Comparison of ENCODE assay signal across 8 cellular contexts in the genomic region with DNA sequence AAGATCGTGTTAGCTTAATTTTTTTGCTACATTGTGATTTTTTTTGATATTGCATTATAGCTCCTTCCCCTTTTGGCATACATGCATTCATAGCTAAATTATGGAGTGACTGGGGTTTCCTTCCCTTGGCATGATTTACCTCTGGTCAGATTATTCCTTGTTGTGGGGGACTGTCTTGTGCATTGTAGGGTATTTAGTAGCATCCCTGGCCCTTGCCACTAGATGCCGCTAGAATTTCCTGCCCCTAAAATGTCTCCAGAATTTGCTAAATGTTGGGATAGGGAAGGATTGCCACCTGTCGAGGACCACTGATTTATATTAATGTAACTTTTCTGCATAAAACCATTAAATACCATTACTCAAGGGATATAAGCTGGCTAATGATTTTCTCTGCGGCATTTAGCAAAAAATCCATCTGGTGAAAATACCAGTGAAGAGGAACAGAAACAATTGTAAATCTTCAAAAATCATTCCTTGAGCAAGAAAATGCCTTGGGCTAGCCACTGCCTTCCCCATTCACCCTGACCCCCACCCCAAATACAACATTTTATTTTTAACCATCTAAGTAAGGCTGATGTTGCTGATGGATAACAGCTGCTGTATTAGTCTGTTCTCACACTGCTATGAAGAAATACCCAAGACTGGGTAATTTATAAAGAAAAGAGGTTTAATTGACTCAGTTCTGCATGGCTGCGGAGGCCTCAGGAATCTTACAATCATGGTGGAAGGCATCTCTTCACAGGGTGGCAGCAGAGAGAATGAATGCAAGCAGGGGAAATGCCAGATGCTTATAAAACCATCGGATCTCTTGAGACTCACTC.
A peak's percentile ranks its signal among the peaks of the same experiment; 100 is the strongest.
DNase-seq lines count a peak whose midpoint lies in the region; ATAC-seq and TF ChIP-seq lines count a peak whose summit lies in the region.

No MANE protein-coding gene starts in this region.

- DNase-seq in GM06990 (ENCODE audit: extremely low read depth, insufficient read length) (no peak), NCI-H526 treated with DMSO at 0.1 percent for 48 hours (lab: John Stamatoyannopoulos, UW) (peak; percentile 1), dermis microvascular lymphatic vessel endothelial cell (ENCODE audit: low read depth in 2 of 2) (peak; percentile 1 to 51), islet precursor cell (no peak)
- DNase-seq in activated T-helper 2 cell treated with anti-CD3 and anti-CD28 coated beads, Interferon-gamma antibody, Interleukin-2, Interleukin-4, amounts not matched to agents 10 μg/mL and 5 μg/mL and 100 μg/mL, durations not matched to agents 14 hours and 24 hours and 36 hours (ENCODE audit: low spot score), result no peak
- no peak for DNase-seq in activated naive CD4-positive, alpha-beta T cell treated with Interleukin-2 at 50 U/mL for 16 hours

- ATAC-seq in GM21723 (IDR thresholded peaks at IDR 0.05; ENCODE audit: unreplicated experiment), result no peak

- intact Hi-C loops in activated T-helper 2 cell treated with anti-CD3 and anti-CD28 coated beads, Interferon-gamma antibody, Interleukin-2, Interleukin-4, amounts not matched to agents 10 μg/mL and 5 μg/mL and 100 μg/mL, durations not matched to agents 14 hours and 24 hours and 36 hours (cut with micrococcal nuclease), result loop anchor here (10.0 kb wide), 1 partner anchor 945 kb away; no protein-coding TSS in a partner anchor

- no peaks in the 10 kb centered on the region for H3K27me3 ChIP-seq in GM06990 (replicated peaks; ENCODE audit: control insufficient read depth, insufficient read depth, low read length)

- peak overlapping the region in 1 of 3 experiments; percentile 14 for H3K27ac Mint-ChIP-seq in nephron
- no peak overlapping the region for H3K27ac Mint-ChIP-seq in activated T-helper 2 cell treated with anti-CD3 and anti-CD28 coated beads, Interferon-gamma antibody, Interleukin-2, Interleukin-4, amounts not matched to agents 10 μg/mL and 5 μg/mL and 100 μg/mL, durations not matched to agents 14 hours and 24 hours and 36 hours

- no peak overlapping the region for H3K4me3 Mint-ChIP-seq in nephron
- no peak overlapping the region for H3K4me3 Mint-ChIP-seq in activated T-helper 2 cell treated with anti-CD3 and anti-CD28 coated beads, Interferon-gamma antibody, Interleukin-2, Interleukin-4, amounts not matched to agents 10 μg/mL and 5 μg/mL and 100 μg/mL, durations not matched to agents 14 hours and 24 hours and 36 hours (ENCODE audit: low read depth)

- peak; percentile 74 for TF ChIP-seq CTCF in GM06990 (IDR thresholded peaks at IDR 0.05; ENCODE audit: insufficient read depth, low read length, poor library complexity, severe bottlenecking)
- peak; percentile 34 to 49 (median 48) for TF ChIP-seq CTCF in nephron (IDR thresholded peaks at IDR 0.05; ENCODE audit: unreplicated experiment in 3 of 3)

- no peaks in the 10 kb centered on the region for H3K36me3 ChIP-seq in GM06990 (ENCODE audit: control insufficient read depth, insufficient read depth, low read length)

- no peaks in the 10 kb centered on the region for H3K36me3 Mint-ChIP-seq in nephron (ENCODE audit: low read depth)
- H3K36me3 Mint-ChIP-seq in activated T-helper 2 cell treated with anti-CD3 and anti-CD28 coated beads, Interferon-gamma antibody, Interleukin-2, Interleukin-4, amounts not matched to agents 10 μg/mL and 5 μg/mL and 100 μg/mL, durations not matched to agents 14 hours and 24 hours and 36 hours (ENCODE audit: low read depth), result no peaks in the 10 kb centered on the region

- H3K27me3 Mint-ChIP-seq in nephron (ENCODE audit: low read depth), result no peaks in the 10 kb centered on the region
- H3K27me3 Mint-ChIP-seq in activated T-helper 2 cell treated with anti-CD3 and anti-CD28 coated beads, Interferon-gamma antibody, Interleukin-2, Interleukin-4, amounts not matched to agents 10 μg/mL and 5 μg/mL and 100 μg/mL, durations not matched to agents 14 hours and 24 hours and 36 hours (ENCODE audit: low read depth), result no peaks in the 10 kb centered on the region

- H3K4me1 Mint-ChIP-seq in nephron, result peaks cover 34% of the 10 kb centered on the region
- H3K4me1 Mint-ChIP-seq in activated T-helper 2 cell treated with anti-CD3 and anti-CD28 coated beads, Interferon-gamma antibody, Interleukin-2, Interleukin-4, amounts not matched to agents 10 μg/mL and 5 μg/mL and 100 μg/mL, durations not matched to agents 14 hours and 24 hours and 36 hours (ENCODE audit: low read depth), result peaks cover 22% of the 10 kb centered on the region

- H3K4me3 ChIP-seq in GM06990 (replicated peaks; ENCODE audit: low read depth, low read length), result no peak overlapping the region

- peaks cover 5% of the 10 kb centered on the region for H3K9me3 Mint-ChIP-seq in nephron
- H3K9me3 Mint-ChIP-seq in activated T-helper 2 cell treated with anti-CD3 and anti-CD28 coated beads, Interferon-gamma antibody, Interleukin-2, Interleukin-4, amounts not matched to agents 10 μg/mL and 5 μg/mL and 100 μg/mL, durations not matched to agents 14 hours and 24 hours and 36 hours, result peaks cover 6% of the 10 kb centered on the region

Comparison
In these comparisons a context has a peak if more than half of its experiments do, and no peak if none do; other contexts are left out.
1. DNase-seq: peak in NCI-H526 treated with DMSO at 0.1 percent for 48 hours (single experiment) and dermis microvascular lymphatic vessel endothelial cell (2 of 2); none in GM06990 (single experiment), activated T-helper 2 cell treated with anti-CD3 and anti-CD28 coated beads, Interferon-gamma antibody, Interleukin-2, Interleukin-4, amounts not matched to agents 10 μg/mL and 5 μg/mL and 100 μg/mL, durations not matched to agents 14 hours and 24 hours and 36 hours (single experiment), islet precursor cell (single experiment) and activated naive CD4-positive, alpha-beta T cell treated with Interleukin-2 at 50 U/mL for 16 hours (single experiment).